Comparison of ENCODE assay signal across 9 cellular contexts in the genomic region with DNA sequence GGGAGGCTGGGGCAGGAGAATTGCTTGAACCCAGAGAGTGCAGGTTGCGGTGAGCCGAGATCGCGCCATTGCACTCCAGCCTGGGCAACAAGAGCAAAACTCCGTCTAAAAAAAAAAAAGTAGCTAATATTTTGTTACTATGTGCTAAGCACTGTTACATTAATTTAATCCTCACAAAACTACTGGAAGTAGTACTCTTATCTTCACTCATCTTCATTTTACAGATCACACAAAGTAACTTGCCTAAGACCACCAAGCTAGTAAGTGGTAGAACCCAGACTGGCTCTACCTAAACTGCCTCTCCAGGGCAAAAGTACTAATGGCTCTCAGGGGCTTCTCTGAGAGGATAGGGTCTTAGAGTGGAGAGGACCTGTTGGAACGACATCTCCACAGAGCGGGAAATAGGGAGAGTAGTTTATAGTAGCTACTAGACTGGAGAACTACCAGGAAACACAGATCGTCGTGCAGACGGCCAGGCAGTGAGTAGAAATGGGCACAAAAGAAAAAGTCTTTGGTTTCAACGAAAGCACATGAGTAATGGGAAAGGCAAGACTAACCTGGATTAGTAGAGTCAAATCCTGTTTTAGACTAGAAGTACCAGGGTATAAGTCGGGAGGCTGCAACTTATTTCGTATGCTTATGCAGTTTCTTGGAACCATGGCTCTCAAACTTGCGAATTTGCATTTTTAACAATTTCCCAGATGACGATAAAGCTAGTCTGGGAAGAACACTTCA. TPM values are rescaled to one million over a fixed set of nuclear protein-coding genes. Genes with fewer than 3 reads are reported as not detected.
DNase-seq lines count a peak whose midpoint lies in the region; ATAC-seq and TF ChIP-seq lines count a peak whose summit lies in the region.
"Had no signal": no experiment of that assay in that cellular context is flagged by ENCODE, and none has a peak within 500 bp of the region (broad histone marks: within the 10 kb centered on the region; RNA-seq: fewer than 3 reads in every experiment).

No MANE protein-coding gene starts in this region.

- peak overlapping the region; percentile 24 to 96 (median 92) for H3K27ac Mint-ChIP-seq in CD4-positive, alpha-beta memory T cell
- H3K27ac Mint-ChIP-seq in neural progenitor cell: no peak overlapping the region

- no peak overlapping the region for H2AFZ ChIP-seq in neural progenitor cell (replicated peaks)

- H3K4me2 ChIP-seq in neural progenitor cell: peak overlapping the region; percentile 90

- no peaks in the 10 kb centered on the region for H4K20me1 ChIP-seq in neural progenitor cell (ENCODE audit: low read depth)

- POLR2A ChIA-PET in CD4-positive, alpha-beta memory T cell (lab: Charles Lee; ENCODE audit: partially characterized antibody): interaction anchor here (0.9 to 3.0 kb wide), 8 partner anchors 10 to 315 kb away, joined by 3 to 23 read pairs (median 10); partner anchors contain the start of genes HENMT1, PRPF38B, TAF13 and TMEM167B

- H3K4me3 Mint-ChIP-seq in CD4-positive, alpha-beta memory T cell: peak overlapping the region; percentile 76 to 91 (median 89)
- peak overlapping the region; percentile 91 for H3K4me3 Mint-ChIP-seq in neural progenitor cell

- H3K27me3 Mint-ChIP-seq in CD4-positive, alpha-beta memory T cell: no peaks in the 10 kb centered on the region
- no peaks in the 10 kb centered on the region for H3K27me3 Mint-ChIP-seq in neural progenitor cell (ENCODE audit: insufficient read depth, low read depth)

- peaks cover 14 to 21% of the 10 kb centered on the region in 2 donors for H3K36me3 Mint-ChIP-seq in CD4-positive, alpha-beta memory T cell
- peaks cover 17% of the 10 kb centered on the region for H3K36me3 Mint-ChIP-seq in neural progenitor cell

- CTCF ChIA-PET in CD4-positive, alpha-beta memory T cell (lab: Charles Lee; ENCODE audit: partially characterized antibody): interaction anchor here (0.6 to 2.6 kb wide), 8 partner anchors 8 to 616 kb away, joined by 3 to 6 read pairs (median 3); partner anchors contain the start of gene WDR47

- ATAC-seq in GM19467 (IDR thresholded peaks at IDR 0.05; ENCODE audit: unreplicated experiment): no peak

- no peaks in the 10 kb centered on the region for H3K9me3 ChIP-seq in CD4-positive, alpha-beta memory T cell (ENCODE audit: control insufficient read depth in 1 of 2, low read length in 2 of 2)
- H3K9me3 ChIP-seq in MG63 (no peaks in the 10 kb centered on the region), duodenal mucosa (ENCODE audit: control insufficient read depth in 1 of 2, low read length in 2 of 2) (no peaks in the 10 kb centered on the region), neural progenitor cell (ENCODE audit: low read depth) (no peaks in the 10 kb centered on the region)

- intact Hi-C loops in CD4-positive, alpha-beta memory T cell (cut with micrococcal nuclease): loop anchor here (2.0 to 5.0 kb wide), 4 partner anchors 81 to 267 kb away; partner anchors contain the start of genes SARS1 and WDR47

- H3K4me1 Mint-ChIP-seq in CD4-positive, alpha-beta memory T cell: peaks cover 27 to 65% (median 43%) of the 10 kb centered on the region in 4 donors
- peaks cover 3% of the 10 kb centered on the region for H3K4me1 Mint-ChIP-seq in neural progenitor cell

- H3K9ac ChIP-seq in duodenal mucosa (ENCODE audit: low read depth in 1 of 2, low read length in 2 of 2): peak overlapping the region; percentile 87 to 91
- no peak overlapping the region for H3K9ac ChIP-seq in neural progenitor cell

- no peaks in the 10 kb centered on the region for H3K36me3 ChIP-seq in CD4-positive, alpha-beta memory T cell (ENCODE audit: insufficient read depth, low read length)
- H3K36me3 ChIP-seq in MG63: peaks cover 45% of the 10 kb centered on the region
- peaks cover 0 to 1% of the 10 kb centered on the region in 2 donors for H3K36me3 ChIP-seq in duodenal mucosa (ENCODE audit: control insufficient read depth in 1 of 2, insufficient read depth in 2 of 2, low read length in 2 of 2)
- no peaks in the 10 kb centered on the region for H3K36me3 ChIP-seq in neural progenitor cell

- peaks cover 38% of the 10 kb centered on the region for H3K4me1 ChIP-seq in CD4-positive, alpha-beta memory T cell (ENCODE audit: insufficient read depth, low read length)
- H3K4me1 ChIP-seq in duodenal mucosa (ENCODE audit: control insufficient read depth in 1 of 2, insufficient read depth in 2 of 2, low read length in 2 of 2) (peaks cover 8 to 16% of the 10 kb centered on the region in 2 donors), neural progenitor cell (peaks cover 6% of the 10 kb centered on the region)

- peak overlapping the region; percentile 68 to 79 for H3K4me3 ChIP-seq in CD4-positive, alpha-beta memory T cell (ENCODE audit: low read length in 2 of 2)
- H3K4me3 ChIP-seq in MG63 (peak overlapping the region; percentile 77), duodenal mucosa (ENCODE audit: low read depth in 1 of 2, low read length in 2 of 2) (peak overlapping the region; percentile 87), neural progenitor cell (peak overlapping the region; percentile 72)

- H3K79me2 ChIP-seq in neural progenitor cell (ENCODE audit: low read depth): peaks cover 47% of the 10 kb centered on the region

- no peak for TF ChIP-seq CTCF in neural progenitor cell (IDR thresholded peaks at IDR 0.05)

- H3K27me3 ChIP-seq in CD4-positive, alpha-beta memory T cell (ENCODE audit: insufficient read depth, low read length): no peaks in the 10 kb centered on the region
- H3K27me3 ChIP-seq in MG63 (no peaks in the 10 kb centered on the region), duodenal mucosa (ENCODE audit: control insufficient read depth in 1 of 2, insufficient read depth in 2 of 2, low read length in 2 of 2) (no peaks in the 10 kb centered on the region), neural progenitor cell (peaks cover 11% of the 10 kb centered on the region)

- H3K27ac ChIP-seq in CD4-positive, alpha-beta memory T cell (ENCODE audit: low read depth, low read length): no peak overlapping the region
- no peak overlapping the region for H3K27ac ChIP-seq in duodenal mucosa (ENCODE audit: low read depth, low read length)
- H3K27ac ChIP-seq in neural progenitor cell: no peak overlapping the region

- no peak for DNase-seq in CD4-positive, alpha-beta memory T cell
- DNase-seq in MG63 (no peak), neural progenitor cell (ENCODE audit: low spot score) (no peak), NCI-H146 (lab: John Stamatoyannopoulos, UW) (no peak), CD1c-positive myeloid dendritic cell (ENCODE audit: extremely low spot score) (no peak), NK-92 (lab: John Stamatoyannopoulos, UW; ENCODE audit: unreplicated experiment) (no peak)
- DNase-seq: GOT3 had no signal

- no peaks in the 10 kb centered on the region for H3K9me3 Mint-ChIP-seq in CD4-positive, alpha-beta memory T cell
- H3K9me3 Mint-ChIP-seq in neural progenitor cell: no peaks in the 10 kb centered on the region

- peaks cover 2% of the 10 kb centered on the region for H3F3A ChIP-seq in neural progenitor cell (ENCODE audit: low read depth)

RNA-seq across cellular contexts. Expression of gene CLCC1, which starts 1.4 kb away (rescaled TPM):
- total RNA-seq in CD4-positive, alpha-beta memory T cell: 10 to 100 TPM; 29.7 to 31.6 TPM
- 10 to 100 TPM; 15.4 to 17.1 TPM for polyA plus RNA-seq in CD4-positive, alpha-beta memory T cell
- total RNA-seq in MG63 (2014; rRNA removed; shearing (Covaris generic); ENCODE audit: low replicate concordance): 58.3 and 76.3 TPM in 2 replicates
- total RNA-seq in neural progenitor cell (ENCODE audit: low replicate concordance): 19.8 and 23.3 TPM in 2 replicates
